ENCODE assay signal across 29 cellular contexts in the genomic region with DNA sequence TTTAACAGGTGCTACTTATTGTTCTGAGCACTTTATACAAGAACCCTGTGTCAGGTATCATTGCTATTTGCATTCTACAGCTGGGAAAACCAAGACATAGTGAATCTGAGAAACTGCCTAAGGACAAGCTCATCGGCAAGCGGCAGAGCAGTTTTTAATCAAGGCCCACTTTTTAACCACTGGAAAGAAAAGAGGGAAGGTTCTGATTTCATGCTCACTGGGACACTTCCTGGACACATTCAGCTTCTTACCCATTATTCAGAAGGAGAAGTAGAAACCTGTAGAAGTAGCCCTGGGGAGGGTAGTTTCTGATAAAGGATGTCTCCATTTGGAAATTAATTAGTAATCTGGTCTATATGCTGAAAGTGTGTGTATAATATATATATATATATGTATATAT. TPM values are rescaled to one million over a fixed set of nuclear protein-coding genes. Genes with fewer than 3 reads are reported as not detected.
A peak's percentile ranks its signal among the peaks of the same experiment; 100 is the strongest.
DNase-seq lines count a peak whose midpoint lies in the region; ATAC-seq and TF ChIP-seq lines count a peak whose summit lies in the region.
"Had no signal": no experiment of that assay in that cellular context is flagged by ENCODE, and none has a peak within 500 bp of the region (broad histone marks: within the 10 kb centered on the region; RNA-seq: fewer than 3 reads in every experiment).

No MANE protein-coding gene starts in this region.

- no peaks in the 10 kb centered on the region for H3K9me3 ChIP-seq in breast epithelium
- H3K9me3 ChIP-seq in mammary epithelial cell (replicated peaks; ENCODE audit: insufficient read depth, low read length), result no peaks in the 10 kb centered on the region
- no peaks in the 10 kb centered on the region for H3K9me3 ChIP-seq in hepatocyte (ENCODE audit: low read depth)
- H3K9me3 ChIP-seq: BE2C, sigmoid colon, SJCRH30, tibial nerve had no signal

- H3K27me3 Mint-ChIP-seq in WTC11 (ENCODE audit: low read depth), result no peaks in the 10 kb centered on the region

- dilution Hi-C loops in mammary epithelial cell (cut with HindIII; ENCODE audit: low sequenced_read_pairs), result loop anchor here (5.0 kb wide), 2 partner anchors 51 to 91 kb away; no protein-coding TSS in a partner anchor

- H3K4me3 Mint-ChIP-seq in WTC11, result peak overlapping the region; percentile 77
- H3K4me3 Mint-ChIP-seq: CD8-positive, alpha-beta T cell had no signal

- intact Hi-C loops in breast epithelium (cut with DNase I; ENCODE audit: low total_unique reads), result no loop called here
- intact Hi-C loops in mammary epithelial cell (cut with micrococcal nuclease), result no loop called here
- intact Hi-C loops in left colon (cut with DNase I, micrococcal nuclease), result no loop called here

- peaks cover 0 to 5% of the 10 kb centered on the region in 2 donors for H3K4me1 ChIP-seq in breast epithelium
- H3K4me1 ChIP-seq in mammary epithelial cell (ENCODE audit: insufficient read depth, low read length), result peaks cover 41% of the 10 kb centered on the region
- H3K4me1 ChIP-seq in hepatocyte (ENCODE audit: insufficient read depth), result peaks cover 30% of the 10 kb centered on the region
- H3K4me1 ChIP-seq: BE2C, sigmoid colon had no signal

- no peak overlapping the region for H3K9ac ChIP-seq in mammary epithelial cell (ENCODE audit: insufficient read depth, low read length)

- no peak overlapping the region for H3K4me2 ChIP-seq in mammary epithelial cell (ENCODE audit: insufficient read depth, low read depth, low read length)
- H3K4me2 ChIP-seq in hepatocyte, result peak overlapping the region; percentile 70

- H2AFZ ChIP-seq in mammary epithelial cell (ENCODE audit: low read depth, low read length) (no peak overlapping the region), hepatocyte (no peak overlapping the region)

- CTCF ChIA-PET in mammary epithelial cell (lab: Charles Lee; ENCODE audit: low non-redundant PET), result no interaction called here
- CTCF ChIA-PET in WTC11 (lab: Charles Lee), result interaction anchor here (1.4 to 1.7 kb wide), 3 partner anchors 8 to 641 kb away, joined by 3 to 9 read pairs (median 5); no protein-coding TSS in a partner anchor

- no peaks in the 10 kb centered on the region for H3K79me2 ChIP-seq in mammary epithelial cell (ENCODE audit: insufficient read depth, low read length)
- peaks cover 15% of the 10 kb centered on the region for H3K79me2 ChIP-seq in hepatocyte

- ATAC-seq in WTC11, result no peak
- ATAC-seq in GM18907 (IDR thresholded peaks at IDR 0.05; ENCODE audit: unreplicated experiment), result no peak
- ATAC-seq in left colon, result no peak
- ATAC-seq: CD8-positive, alpha-beta T cell had no signal

- POLR2A ChIA-PET in WTC11 (lab: Charles Lee), result no interaction called here

- H3K36me3 Mint-ChIP-seq in WTC11, result no peaks in the 10 kb centered on the region
- H3K36me3 Mint-ChIP-seq: CD8-positive, alpha-beta T cell had no signal

- BruUV-seq in mammary epithelial cell (replicated peaks; lab: Mats Ljungman, UMichigan), result no TSS peak

- TF ChIP-seq CTCF in breast epithelium (IDR thresholded peaks at IDR 0.05), result no peak
- no peak for TF ChIP-seq CTCF in mammary epithelial cell (conservative IDR thresholded peaks at IDR 0.05 in 1 of 2, IDR thresholded peaks at IDR 0.05 in 1 of 2; ENCODE audit: extremely low read depth in 1 of 2, insufficient read depth in 1 of 2, low read depth in 1 of 2, low read length in 2 of 2)
- TF ChIP-seq CTCF in WTC11 (IDR thresholded peaks at IDR 0.05), result no peak
- TF ChIP-seq CTCF in hepatocyte (IDR thresholded peaks at IDR 0.05; ENCODE audit: poor library complexity), result no peak

- H3K4me1 Mint-ChIP-seq in WTC11, result peaks cover 71% of the 10 kb centered on the region

- H3K27ac ChIP-seq in breast epithelium, result peak overlapping the region; percentile 77 to 88
- H3K27ac ChIP-seq in mammary epithelial cell (ENCODE audit: insufficient read depth, low read depth, low read length), result no peak overlapping the region
- peak overlapping the region; percentile 86 for H3K27ac ChIP-seq in hepatocyte
- H3K27ac ChIP-seq: brain microvascular endothelial cell, sigmoid colon, tibial nerve, WERI-Rb-1 had no signal

- no peaks in the 10 kb centered on the region for H3K36me3 ChIP-seq in breast epithelium
- no peaks in the 10 kb centered on the region for H3K36me3 ChIP-seq in mammary epithelial cell (ENCODE audit: insufficient read depth, low read length)
- H3K36me3 ChIP-seq in hepatocyte (replicated peaks; ENCODE audit: insufficient read depth, low read depth), result no peaks in the 10 kb centered on the region
- H3K36me3 ChIP-seq: BE2C, brain microvascular endothelial cell, sigmoid colon, SJCRH30, tibial nerve, WERI-Rb-1 had no signal

- no peaks in the 10 kb centered on the region for H4K20me1 ChIP-seq in mammary epithelial cell (ENCODE audit: insufficient read depth, low read length)
- no peaks in the 10 kb centered on the region for H4K20me1 ChIP-seq in hepatocyte (ENCODE audit: insufficient read depth, poor library complexity, severe bottlenecking)

- no peaks in the 10 kb centered on the region for H3K9me2 ChIP-seq in hepatocyte (replicated peaks; ENCODE audit: insufficient read depth)

- 35% methylated on average over 2 of the region's 2 CpGs for WGBS in mammary epithelial cell (ENCODE audit: low coverage, missing lambda C conversion rate)
- WGBS in hepatocyte (ENCODE audit: low lambda C conversion rate, missing lambda C conversion rate), result 80% methylated on average over 2 of the region's 2 CpGs

- H3K27me3 ChIP-seq in breast epithelium (no peaks in the 10 kb centered on the region), mammary epithelial cell (ENCODE audit: insufficient read depth, low read length) (no peaks in the 10 kb centered on the region), hepatocyte (no peaks in the 10 kb centered on the region)
- H3K27me3 ChIP-seq: BE2C, brain microvascular endothelial cell, SJCRH30, tibial nerve had no signal

- H3K27ac Mint-ChIP-seq in WTC11, result peak overlapping the region; percentile 100; the same call in 1 of the 2 replicates
- H3K27ac Mint-ChIP-seq: activated T-helper 2 cell treated with anti-CD3 and anti-CD28 coated beads, Interferon-gamma antibody, Interleukin-2, Interleukin-4, amounts not matched to agents 10 μg/mL and 5 μg/mL and 100 μg/mL, durations not matched to agents 14 hours and 24 hours and 36 hours; CD8-positive, alpha-beta T cell had no signal

- H3K4me3 ChIP-seq in breast epithelium (no peak overlapping the region), mammary epithelial cell (replicated peaks in 1 of 3; ENCODE audit: insufficient read depth in 1 of 3, low read depth in 2 of 3, low read length in 3 of 3) (no peak overlapping the region), hepatocyte (no peak overlapping the region)
- H3K4me3 ChIP-seq: GM12878, lung, sigmoid colon had no signal

- DNase-seq in breast epithelium (ENCODE audit: low spot score in 2 of 2) (no peak), mammary epithelial cell (no peak), WTC11 (ENCODE audit: low spot score) (no peak), hepatocyte (ENCODE audit: low spot score) (no peak), left colon (no peak), hepatic stellate cell (ENCODE audit: low spot score) (no peak), mucosa of gallbladder (ENCODE audit: low spot score) (no peak)
- DNase-seq: activated CD4-positive, alpha-beta T cell treated with anti-CD3 and anti-CD28 coated beads for 48 hours; activated CD8-positive, alpha-beta memory T cell treated with anti-CD3 and anti-CD28 coated beads for 24 hours; activated naive CD4-positive, alpha-beta T cell treated with anti-CD3 and anti-CD28 coated beads, Interleukin-2, amount 50 U/mL, for 16 hours; activated T-cell treated with anti-CD3 and anti-CD28 coated beads for 4 hours; BE2C; brain microvascular endothelial cell; CD8-positive, alpha-beta T cell; HCEC 1CT; head of caudate nucleus; IMR-90; NCI-H526 treated with DMSO at 0.1 percent for 48 hours; sigmoid colon; stimulated activated CD4-positive, alpha-beta T cell treated with anti-CD3 and anti-CD28 coated beads, Interleukin-4, amount 100 ng/mL, for 24 hours; T1000; WERI-Rb-1 had no signal

- in situ Hi-C loops in mammary epithelial cell (cut with MboI; ENCODE audit: low sequenced_read_pairs in 2 of 2), result loop anchor here in 1 of 2 donors (25.0 kb wide), 2 partner anchors 106 to 644 kb away; partner anchors contain the start of gene PDGFRA

- no peak for TF ChIP-seq POLR2A in breast epithelium (IDR thresholded peaks at IDR 0.05)

- peaks cover 4% of the 10 kb centered on the region for H3K9me3 Mint-ChIP-seq in WTC11
- H3K9me3 Mint-ChIP-seq: activated T-helper 2 cell treated with anti-CD3 and anti-CD28 coated beads, Interferon-gamma antibody, Interleukin-2, Interleukin-4, amounts not matched to agents 10 μg/mL and 5 μg/mL and 100 μg/mL, durations not matched to agents 14 hours and 24 hours and 36 hours; CD8-positive, alpha-beta T cell; nephron progenitor cell had no signal

TF ChIP-seq in WTC11, 78 proteins besides CTCF, POLR2A, EP300 and RAD21:
- no peak for TF ChIP-seq JAZF1 (CRISPR knock-in tag; IDR thresholded peaks at IDR 0.05)
- TF ChIP-seq GABPB1 (CRISPR knock-in tag; IDR thresholded peaks at IDR 0.05), result no peak
- TF ChIP-seq ESRRA (CRISPR knock-in tag; IDR thresholded peaks at IDR 0.05; ENCODE audit: borderline replicate concordance), result no peak
- no peak for TF ChIP-seq CREB1 (CRISPR knock-in tag; IDR thresholded peaks at IDR 0.05)
- no peak for TF ChIP-seq NR2C2 (CRISPR knock-in tag; IDR thresholded peaks at IDR 0.05)
TF ChIP-seq in WTC11: peak in this region for 0.

RNA-seq across cellular contexts. Expression of gene LNX1, which starts 2.5 kb away (rescaled TPM):
- 10 to 100 TPM; 19.7 to 22.6 (median 22.5) TPM for total RNA-seq in breast epithelium
- under 1 TPM in 1 of 2 donors, not detected in 1; 0.83 TPM for total RNA-seq in mammary epithelial cell
- polyA plus RNA-seq in mammary epithelial cell, result 0.57 TPM
- polyA minus RNA-seq in mammary epithelial cell, result not detected
- 4.3 to 5.9 TPM (median 4.5 TPM) in 3 replicates for total RNA-seq in WTC11 (2021)
- total RNA-seq in hepatocyte, result 16.7 and 20.8 TPM in 2 replicates
- 7.3 and 8.4 TPM in 2 replicates for polyA plus RNA-seq in hepatocyte
- 10 to 100 TPM; 17.5 to 18.4 TPM for total RNA-seq in left colon
- 32.1 TPM for total RNA-seq in mucosa of gallbladder
- total RNA-seq: activated T-helper 2 cell treated with anti-CD3 and anti-CD28 coated beads, Interferon-gamma antibody, Interleukin-2, Interleukin-4, amounts not matched to agents 10 μg/mL and 5 μg/mL and 100 μg/mL, durations not matched to agents 14 hours and 24 hours and 36 hours; CD8-positive, alpha-beta T cell had no signal
